In the genomic region with DNA sequence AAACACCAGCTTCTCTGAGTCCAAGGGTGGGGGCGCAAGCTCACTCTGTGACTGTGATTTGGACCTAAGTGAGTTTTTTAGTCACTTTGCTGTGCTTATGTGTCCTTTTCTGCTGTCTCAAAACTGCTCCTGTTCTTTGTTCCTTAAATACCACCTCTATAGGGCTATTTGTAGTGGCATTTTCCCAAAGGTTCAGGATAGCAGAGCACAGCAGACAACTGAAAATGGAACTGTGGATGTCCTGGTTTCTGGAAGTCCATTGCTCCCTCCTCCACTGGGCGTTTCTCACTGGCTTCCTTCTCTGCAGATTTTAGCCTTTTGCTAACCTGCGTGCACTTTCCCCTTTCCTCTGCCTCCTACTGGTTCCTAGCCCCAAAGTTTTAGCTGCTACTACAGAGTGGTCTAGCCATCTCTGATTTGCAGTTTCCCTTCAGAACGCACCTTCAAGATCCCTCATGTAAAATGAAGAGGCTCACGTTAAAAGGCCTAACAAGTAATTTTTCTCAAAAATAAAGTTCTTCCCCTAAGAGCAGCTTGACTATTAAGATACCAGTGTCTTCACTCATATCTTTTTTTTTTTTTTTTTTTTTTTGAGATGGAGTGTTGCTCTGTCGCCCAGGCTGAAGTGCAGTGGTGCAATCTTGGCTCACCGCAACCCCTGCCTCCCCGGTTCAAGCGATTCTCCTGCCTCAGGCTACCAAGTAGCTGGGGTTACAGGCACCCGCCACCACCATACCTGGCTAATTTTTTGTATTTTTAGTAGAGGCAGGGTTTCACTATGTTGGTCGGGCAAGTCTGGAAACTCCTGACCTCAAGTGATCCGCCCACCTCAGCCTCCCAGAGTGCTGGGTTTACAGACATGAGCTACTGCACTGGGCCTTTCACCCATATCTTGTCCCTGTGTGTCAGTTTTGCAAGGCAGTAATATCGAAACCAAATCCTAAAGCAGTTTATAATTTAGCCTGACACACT, we compare ENCODE assay signal across 9 cellular contexts. TPM values are rescaled to one million over a fixed set of nuclear protein-coding genes. Genes with fewer than 3 reads are reported as not detected.
DNase-seq lines count a peak whose midpoint lies in the region; ATAC-seq and TF ChIP-seq lines count a peak whose summit lies in the region.
"Had no signal": no experiment of that assay in that cellular context is flagged by ENCODE, and none has a peak within 500 bp of the region (broad histone marks: within the 10 kb centered on the region; RNA-seq: fewer than 3 reads in every experiment).

No MANE protein-coding gene starts in this region.

- H3K4me1 ChIP-seq in smooth muscle cell (ENCODE audit: low read depth), result peaks cover 10% of the 10 kb centered on the region
- H3K4me1 ChIP-seq: thyroid gland had no signal

- H3K4me2 ChIP-seq in smooth muscle cell, result peak overlapping the region; percentile 65

- H3K27ac ChIP-seq in smooth muscle cell (ENCODE audit: low read depth), result peak overlapping the region; percentile 94
- H3K27ac ChIP-seq: thyroid gland had no signal

- intact Hi-C loops in left colon (cut with DNase I, micrococcal nuclease), result no loop called here

- ATAC-seq in HG02763 (IDR thresholded peaks at IDR 0.05; ENCODE audit: unreplicated experiment) (peak; percentile 90), left colon (no peak)

- peak overlapping the region; percentile 42 for H3K9ac ChIP-seq in smooth muscle cell (ENCODE audit: low read depth)

- H3K27me3 ChIP-seq in smooth muscle cell (ENCODE audit: low read depth), result no peaks in the 10 kb centered on the region
- H3K27me3 ChIP-seq: thyroid gland had no signal

- WGBS in smooth muscle cell (ENCODE audit: low lambda C conversion rate), result 66% methylated on average over 13 of the region's 13 CpGs

- H3K4me3 ChIP-seq in smooth muscle cell, result peak overlapping the region; percentile 3
- H3K4me3 ChIP-seq: thyroid gland had no signal

- H4K20me1 ChIP-seq in smooth muscle cell (ENCODE audit: low read depth), result no peaks in the 10 kb centered on the region

- H3K9me3 ChIP-seq in smooth muscle cell (replicated peaks; ENCODE audit: low read depth), result no peaks in the 10 kb centered on the region
- H3K9me3 ChIP-seq: thyroid gland had no signal

- no peak overlapping the region for H2AFZ ChIP-seq in smooth muscle cell (ENCODE audit: low read depth)

- DNase-seq in GM19238 (ENCODE audit: insufficient read length, low spot score) (peak; percentile 27), smooth muscle cell (lab: John Stamatoyannopoulos, UW; ENCODE audit: unreplicated experiment) (no peak), NCI-H1436 (lab: John Stamatoyannopoulos, UW) (no peak), left colon (no peak), NCI-H2171 treated with DMSO at 0.1 percent for 48 hours (lab: John Stamatoyannopoulos, UW) (no peak), RPMI8226 (no peak)
- peak; percentile 5 to 25 for DNase-seq in activated CD4-positive, alpha-beta T cell treated with anti-CD3 and anti-CD28 coated beads, Interleukin-2, amount 50 U/mL, for 4 hours
- DNase-seq: thyroid gland had no signal

- peaks cover 11% of the 10 kb centered on the region for H3F3A ChIP-seq in smooth muscle cell (ENCODE audit: low read depth)

- no peaks in the 10 kb centered on the region for H3K36me3 ChIP-seq in smooth muscle cell (ENCODE audit: low read depth)
- H3K36me3 ChIP-seq: thyroid gland had no signal

- no peaks in the 10 kb centered on the region for H3K79me2 ChIP-seq in smooth muscle cell (ENCODE audit: low read depth)

- TF ChIP-seq CTCF in smooth muscle cell (IDR thresholded peaks at IDR 0.05; ENCODE audit: borderline replicate concordance, insufficient read depth, poor library complexity, severe bottlenecking), result no peak

RNA-seq across cellular contexts. Expression of a gene that starts 25.8 kb away (rescaled TPM):
- 24.6 and 30.6 TPM in 2 replicates for total RNA-seq in smooth muscle cell
- polyA plus RNA-seq in smooth muscle cell, result 54.8 and 65.4 TPM in 2 replicates
- total RNA-seq in left colon, result 10 to 100 TPM in 1 of 2 donors, 1 to 10 TPM in 1; 2.9 to 18.0 TPM

RNA-seq across cellular contexts. Expression of a gene that starts 55.0 kb away (rescaled TPM):
- total RNA-seq in smooth muscle cell (63.1 and 77.5 TPM in 2 replicates), left colon (10 to 100 TPM; 33.2 to 35.7 TPM)
- 61.0 and 67.5 TPM in 2 replicates for polyA plus RNA-seq in smooth muscle cell

Comparison
In these comparisons a context has a peak if more than half of its experiments do, and no peak if none do; other contexts are left out.
1. DNase-seq: peak in GM19238 (single experiment) and activated CD4-positive, alpha-beta T cell treated with anti-CD3 and anti-CD28 coated beads, Interleukin-2, amount 50 U/mL, for 4 hours (2 of 2); none in smooth muscle cell (single experiment), NCI-H1436 (single experiment), left colon (0 of 2), NCI-H2171 treated with DMSO at 0.1 percent for 48 hours (single experiment) and RPMI8226 (single experiment).